Comparison of ENCODE assay signal across 1 cellular context in genomic region chr22:44894321-44894720, GRCh38.
TF ChIP-seq lines count a peak whose summit lies in the region.

No MANE protein-coding gene starts in this region.

TF ChIP-seq in H1, 55 proteins besides CTCF, POLR2A, EP300 and RAD21 (continued from another document):
- no peak for TF ChIP-seq TCF12 (IDR thresholded peaks at IDR 0.05; ENCODE audit: low read depth, low read length)
- TF ChIP-seq HDAC2 (IDR thresholded peaks at IDR 0.05; ENCODE audit: borderline replicate concordance in 1 of 2, low read depth in 2 of 2, low read length in 2 of 2), result no peak
- no peak for TF ChIP-seq EGR1 (IDR thresholded peaks at IDR 0.05; ENCODE audit: borderline replicate concordance, low read depth, low read length)
- TF ChIP-seq CBX5 (IDR thresholded peaks at IDR 0.05; ENCODE audit: low read depth, low read length), result no peak
- no peak for TF ChIP-seq CHD1 (IDR thresholded peaks at IDR 0.05; ENCODE audit: low read depth, low read length)
